Comparison of ENCODE assay signal across 9 cellular contexts in genomic region chr14:56216631-56217379, GRCh38.
DNase-seq lines count a peak whose midpoint lies in the region; ATAC-seq, FAIRE-seq and TF ChIP-seq lines count a peak whose summit lies in the region.
"Had no signal": no experiment of that assay in that cellular context is flagged by ENCODE, and none has a peak within 500 bp of the region (broad histone marks: within the 10 kb centered on the region; RNA-seq: fewer than 3 reads in every experiment).

No MANE protein-coding gene starts in this region.

- intact Hi-C loops in sciatic nerve (cut with DNase I): no loop called here

- DNase-seq in NCI-H187 treated with DMSO at 0.1 percent for 48 hours (lab: John Stamatoyannopoulos, UW) (peak; percentile 26), NCI-H187 (lab: John Stamatoyannopoulos, UW) (no peak), NCI-H748 treated with DMSO at 0.1 percent for 48 hours (lab: John Stamatoyannopoulos, UW) (peak; percentile 58), erythroblast (lab: John Stamatoyannopoulos, UW) (peak; percentile 54 to 68), sciatic nerve (ENCODE audit: low spot score) (peak; percentile 82), T-helper 9 cell (no peak), D721Med (ENCODE audit: insufficient read length, low spot score) (no peak), AG20443 (ENCODE audit: low spot score) (no peak)
- DNase-seq: NCI-H446 had no signal

- no peak for FAIRE-seq in D721Med (lab: Jason Lieb, UNC)

- TF ChIP-seq POLR2A in erythroblast (IDR thresholded peaks at IDR 0.05; ENCODE audit: low read length): peak; percentile 68

- TF ChIP-seq CTCF in D721Med (IDR thresholded peaks at IDR 0.05; ENCODE audit: insufficient read depth, missing control alignments): no peak

- ATAC-seq in sciatic nerve: no peak

Comparison
In these comparisons a context has a peak if more than half of its experiments do, and no peak if none do; other contexts are left out.
1. DNase-seq: peak in NCI-H187 treated with DMSO at 0.1 percent for 48 hours (single experiment), NCI-H748 treated with DMSO at 0.1 percent for 48 hours (single experiment), erythroblast (2 of 2) and sciatic nerve (single experiment); none in NCI-H187 (0 of 2), T-helper 9 cell (single experiment), D721Med (single experiment) and AG20443 (single experiment).